ENCODE assay signal across 1 cellular context in the genomic region with DNA sequence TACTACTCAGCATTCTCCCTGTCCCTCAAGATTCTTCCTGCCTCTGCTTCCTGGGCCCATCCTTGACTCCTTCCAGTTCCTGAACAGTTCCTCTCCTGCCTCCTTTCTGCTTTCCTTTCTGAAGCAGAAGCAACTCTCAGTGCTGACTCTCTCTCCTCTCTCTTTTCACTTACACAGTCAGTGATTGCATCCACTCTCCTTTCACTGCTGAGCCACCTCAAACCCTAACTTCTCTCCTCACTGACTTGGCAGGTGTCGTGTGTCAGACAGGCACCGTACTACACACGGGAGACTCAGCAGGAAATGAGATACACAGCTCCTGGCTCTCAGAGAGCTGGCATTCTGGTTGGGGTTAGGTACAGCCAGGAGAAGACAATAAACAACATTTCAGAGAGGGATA.
TF ChIP-seq lines count a peak whose summit lies in the region.

No MANE protein-coding gene starts in this region.

TF ChIP-seq in IMR-90, 13 proteins besides CTCF, POLR2A, EP300 and RAD21:
- TF ChIP-seq NFE2L2 (IDR thresholded peaks at IDR 0.05; ENCODE audit: low read depth, low read length) = no peak
